In genomic region chr12:6632026-6632978, GRCh38 we compare ENCODE assay signal across 7 cellular contexts. TPM values are rescaled to one million over a fixed set of nuclear protein-coding genes. Genes with fewer than 3 reads are reported as not detected.
DNase-seq lines count a peak whose midpoint lies in the region; ATAC-seq and TF ChIP-seq lines count a peak whose summit lies in the region.

No MANE protein-coding gene starts in this region.

- WGBS in transverse colon (ENCODE audit: low coverage in 1 of 2), 2 donors, result 49 to 72% methylated on average over 5 to 21 of the region's 21 CpGs

- no peaks in the 10 kb centered on the region for H3K9me3 Mint-ChIP-seq in activated T-cell treated with anti-CD3 and anti-CD28 coated beads, Interleukin-2, amount 50 U/mL, for 24 hours

- TF ChIP-seq POLR2A in transverse colon (IDR thresholded peaks at IDR 0.05), result peak; percentile 11

- ATAC-seq in GM18498 (IDR thresholded peaks at IDR 0.05; ENCODE audit: unreplicated experiment), result peak; percentile 54
- ATAC-seq in GM21619 (IDR thresholded peaks at IDR 0.05; ENCODE audit: unreplicated experiment), result peak; percentile 66
- ATAC-seq in left colon, result peak; percentile 6

- no peak for TF ChIP-seq EP300 in transverse colon (IDR thresholded peaks at IDR 0.05; ENCODE audit: low read depth)

- H3K27ac Mint-ChIP-seq in activated T-cell treated with anti-CD3 and anti-CD28 coated beads, Interleukin-2, amount 50 U/mL, for 24 hours, result peak overlapping the region; percentile 98

- peak overlapping the region; percentile 78 to 93 (median 86) for H3K27ac ChIP-seq in transverse colon

- intact Hi-C loops in left colon (cut with DNase I, micrococcal nuclease) (no loop called here), transverse colon (cut with DNase I; ENCODE audit: low total_unique reads) (no loop called here)

- no peaks in the 10 kb centered on the region for H3K27me3 Mint-ChIP-seq in activated T-cell treated with anti-CD3 and anti-CD28 coated beads, Interleukin-2, amount 50 U/mL, for 24 hours

- H3K27me3 ChIP-seq in transverse colon, result no peaks in the 10 kb centered on the region

- peak overlapping the region in 1 of 4 donors; percentile 30 for H3K4me3 ChIP-seq in transverse colon

- H3K4me1 ChIP-seq in transverse colon, result peaks cover 0 to 50% (median 41%) of the 10 kb centered on the region in 4 donors

- in situ Hi-C loops in transverse colon (cut with MboI; ENCODE audit: low pct_ligation_motif_present in 1 of 4, low pct_unique_long_range_greater_than_20kb in 1 of 4, low sequenced_read_pairs in 3 of 4), result no loop called here

- TF ChIP-seq CTCF in transverse colon (IDR thresholded peaks at IDR 0.05), result no peak

- peaks cover 65% of the 10 kb centered on the region for H3K4me1 Mint-ChIP-seq in activated T-cell treated with anti-CD3 and anti-CD28 coated beads, Interleukin-2, amount 50 U/mL, for 24 hours (ENCODE audit: low read depth)

- no peaks in the 10 kb centered on the region for H3K36me3 Mint-ChIP-seq in activated T-cell treated with anti-CD3 and anti-CD28 coated beads, Interleukin-2, amount 50 U/mL, for 24 hours (ENCODE audit: low read depth)

- DNase-seq in NCI-H2029 treated with DMSO at 0.1 percent for 48 hours (lab: John Stamatoyannopoulos, UW) (peak; percentile 35), left colon (peak; percentile 54 to 59), transverse colon (peak; percentile 53), T-helper 9 cell (no peak)
- peak; percentile 71 for DNase-seq in activated T-cell treated with anti-CD3 and anti-CD28 coated beads, Interleukin-2, amount 50 U/mL, for 24 hours

- peak overlapping the region; percentile 77 for H3K4me3 Mint-ChIP-seq in activated T-cell treated with anti-CD3 and anti-CD28 coated beads, Interleukin-2, amount 50 U/mL, for 24 hours

- no peaks in the 10 kb centered on the region for H3K9me3 ChIP-seq in transverse colon

- no peaks in the 10 kb centered on the region for H3K36me3 ChIP-seq in transverse colon

RNA-seq across cellular contexts. Expression of gene LPAR5, which starts 3.5 kb away (rescaled TPM):
- total RNA-seq in left colon (10 to 100 TPM; 25.6 to 26.7 TPM), transverse colon (10 to 100 TPM; 27.9 to 50.1 (median 30.2) TPM)

RNA-seq across cellular contexts. Expression of gene ACRBP, which starts 14.9 kb away (rescaled TPM):
- total RNA-seq in left colon (1 to 10 TPM; 2.9 to 3.4 TPM), transverse colon (1 to 10 TPM in 3 of 4 donors, not detected in 1; 2.2 to 2.9 (median 2.7) TPM)

RNA-seq across cellular contexts. Expression of gene CHD4, which starts 25.1 kb away (rescaled TPM):
- total RNA-seq in left colon (100 to 1,000 TPM; 142 to 157 TPM), transverse colon (100 to 1,000 TPM; 142 to 165 (median 154) TPM)

RNA-seq across cellular contexts. Expression of gene ING4, which starts 30.6 kb away (rescaled TPM):
- 10 to 100 TPM; 23.6 to 38.9 TPM for total RNA-seq in left colon
- 100 to 1,000 TPM in 1 of 4 donors, 10 to 100 TPM in 3; 41.8 to 165 (median 56.6) TPM for total RNA-seq in transverse colon

RNA-seq across cellular contexts. Expression of gene ZNF384, which starts 56.9 kb away (rescaled TPM):
- 10 to 100 TPM; 47.8 to 51.4 TPM for total RNA-seq in left colon
- total RNA-seq in transverse colon, result 10 to 100 TPM; 34.8 to 49.4 (median 42.8) TPM

Comparison
In these comparisons a context has a peak if more than half of its experiments do, and no peak if none do; other contexts are left out.
1. ATAC-seq: peak in every context shown above with its lines; median percentile 66 in GM21619; 54 in GM18498; 6 in left colon.